8 cellular contexts compared by ENCODE assay signal in the genomic region with DNA sequence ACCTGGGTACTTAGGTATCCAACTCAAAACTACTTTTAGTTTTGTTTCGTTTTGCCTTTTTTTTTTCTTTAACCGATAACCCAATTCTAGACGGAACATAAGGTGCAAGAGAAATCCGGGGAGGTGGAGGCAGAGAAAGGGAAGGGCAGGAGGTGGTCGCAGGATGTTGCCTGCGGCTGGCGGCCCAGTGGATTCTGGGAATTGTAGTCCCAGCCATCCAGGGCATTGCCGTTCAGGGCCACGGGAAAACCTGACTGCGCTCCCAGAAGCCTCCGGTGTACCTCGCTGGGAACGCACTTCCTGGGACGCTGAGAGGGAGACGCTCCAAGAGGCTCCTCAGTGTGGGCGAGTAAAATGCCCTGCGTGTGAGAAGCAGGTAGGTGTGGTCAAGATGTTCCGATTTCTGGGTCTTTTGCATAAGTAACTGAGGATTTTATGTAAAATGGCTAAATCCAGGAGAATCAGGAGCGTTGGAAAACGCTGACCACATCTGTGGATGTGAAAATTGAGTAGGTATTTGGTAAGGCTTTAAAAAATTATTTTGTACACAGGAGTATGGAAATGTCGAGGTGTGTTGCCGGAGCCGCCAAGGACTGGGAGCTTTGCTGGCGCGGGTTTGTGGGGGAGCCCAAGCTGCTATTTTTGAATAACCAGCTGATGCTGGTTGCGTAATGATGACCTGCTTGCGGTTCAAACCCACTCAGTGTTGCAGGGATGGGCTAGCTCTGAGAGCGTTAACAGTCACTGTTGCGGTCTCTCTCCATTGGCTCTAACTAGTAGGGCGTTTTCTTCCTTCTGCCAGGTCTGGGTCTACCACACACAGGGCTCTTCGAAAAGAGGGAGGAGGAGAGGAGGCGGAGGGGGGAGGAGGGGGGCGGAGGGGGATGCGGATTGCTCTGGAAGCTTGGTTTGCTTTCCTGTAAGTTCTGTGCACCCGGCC. TPM values are rescaled to one million over a fixed set of nuclear protein-coding genes. Genes with fewer than 3 reads are reported as not detected.
DNase-seq lines count a peak whose midpoint lies in the region; ATAC-seq and TF ChIP-seq lines count a peak whose summit lies in the region.

A gene (plus strand): TSS at position 288 of the 940 bp plus-strand sequence. CDS start 9,216 bp downstream, outside the sequence.

- no peaks in the 10 kb centered on the region for H3K27me3 Mint-ChIP-seq in activated B cell treated with CpG ODN at 0.5 μM for 24 hours

- H3K4me3 Mint-ChIP-seq in activated B cell treated with CpG ODN at 0.5 μM for 24 hours, result peak within 1 kb of the TSS; percentile 97

- CTCF ChIA-PET in activated B cell treated with CpG ODN at 0.5 μM for 24 hours (lab: Charles Lee), result interaction anchor here (0.7 to 1.3 kb wide), 4 partner anchors 52 to 249 kb away, joined by 3 to 4 read pairs (median 4); a partner anchor contains a TSS

- intact Hi-C loops in activated B cell treated with CpG ODN at 0.5 μM for 24 hours (cut with micrococcal nuclease), result loop anchor here (1.0 to 10.0 kb wide), 6 partner anchors 24 to 1541 kb away; a partner anchor contains a TSS

- peaks cover 15% of the 10 kb centered on the region for H3K4me1 Mint-ChIP-seq in activated B cell treated with CpG ODN at 0.5 μM for 24 hours

- peaks cover 6% of the 10 kb centered on the region for H3K36me3 Mint-ChIP-seq in activated B cell treated with CpG ODN at 0.5 μM for 24 hours (ENCODE audit: low read depth)

- H3K27ac Mint-ChIP-seq in activated B cell treated with CpG ODN at 0.5 μM for 24 hours, result peak within 1 kb of the TSS; percentile 89

- no peak for TF ChIP-seq CTCF in activated B cell treated with CpG ODN at 0.5 μM for 24 hours (IDR thresholded peaks at IDR 0.05)

- POLR2A ChIA-PET in activated B cell treated with CpG ODN at 0.5 μM for 24 hours (lab: Charles Lee), result interaction anchor here (0.6 to 2.0 kb wide), 2 partner anchors 53 to 58 kb away, joined by 12 to 21 read pairs; a partner anchor contains a TSS

- H3K9me3 Mint-ChIP-seq in activated B cell treated with CpG ODN at 0.5 μM for 24 hours, result peaks cover 11% of the 10 kb centered on the region

- peak; percentile 88 for DNase-seq in AG08396 (ENCODE audit: low spot score)
- DNase-seq in NCI-H2227 (lab: John Stamatoyannopoulos, UW; ENCODE audit: unreplicated experiment), result peak; percentile 95
- peak; percentile 57 for DNase-seq in activated B cell treated with CpG ODN at 0.5 μM for 24 hours
- peak; percentile 86 for DNase-seq in central memory CD4-positive, alpha-beta T cell
- peak; percentile 99 for DNase-seq in iris pigment epithelial cell (ENCODE audit: low read depth)
- peak; percentile 38 to 60 for DNase-seq in stimulated activated CD4-positive, alpha-beta T cell treated with anti-CD3 and anti-CD28 coated beads, Interleukin-12 subunit alpha, Interleukin-12 subunit beta, amount 100 ng/mL, for 24 hours (ENCODE audit: low read depth in 2 of 2)

- peak; percentile 96 for ATAC-seq in GM18909 (IDR thresholded peaks at IDR 0.05; ENCODE audit: poor library complexity, unreplicated experiment)
- peak; percentile 97 for ATAC-seq in HG03159 (IDR thresholded peaks at IDR 0.05; ENCODE audit: unreplicated experiment)
- peak; percentile 94 for ATAC-seq in activated B cell treated with CpG ODN at 0.5 μM for 24 hours (ENCODE audit: low read depth)

RNA-seq across cellular contexts. Expression of the gene that starts here (rescaled TPM):
- total RNA-seq in activated B cell treated with CpG ODN at 0.5 μM for 24 hours, result 6.2 and 9.0 TPM in 2 replicates

Comparison
In these comparisons a context has a peak if more than half of its experiments do, and no peak if none do; other contexts are left out.
1. Peak in every context shown above with its lines: DNase-seq and ATAC-seq.
2. DNase-seq: peak in every context shown above with its lines; median percentile 99 in iris pigment epithelial cell; 95 in NCI-H2227; 88 in AG08396; 86 in central memory CD4-positive, alpha-beta T cell; 57 in activated B cell treated with CpG ODN at 0.5 μM for 24 hours; 49 in stimulated activated CD4-positive, alpha-beta T cell treated with anti-CD3 and anti-CD28 coated beads, Interleukin-12 subunit alpha, Interleukin-12 subunit beta, amount 100 ng/mL, for 24 hours.